Comparison of ENCODE assay signal across 23 cellular contexts in genomic region chr2:106272202-106272807, GRCh38.
DNase-seq lines count a peak whose midpoint lies in the region; FAIRE-seq and TF ChIP-seq lines count a peak whose summit lies in the region.
"Had no signal": no experiment of that assay in that cellular context is flagged by ENCODE, and none has a peak within 500 bp of the region (broad histone marks: within the 10 kb centered on the region; RNA-seq: fewer than 3 reads in every experiment).

No MANE protein-coding gene starts in this region.

- H3K4me1 ChIP-seq in mammary epithelial cell (ENCODE audit: insufficient read depth, low read length) (peaks cover 15% of the 10 kb centered on the region), neural progenitor cell (peaks cover 13% of the 10 kb centered on the region)

- H3K4me3 Mint-ChIP-seq in neural progenitor cell, result no peak overlapping the region
- H3K4me3 Mint-ChIP-seq: activated CD4-positive, alpha-beta T cell treated with anti-CD3 and anti-CD28 coated beads, Interleukin-2, amount 10 ng/mL, durations not matched to agents 7 days and 5 days; mesothelial cell of epicardium had no signal

- dilution Hi-C loops in mammary epithelial cell (cut with HindIII; ENCODE audit: low sequenced_read_pairs), result no loop called here

- H3K79me2 ChIP-seq in mammary epithelial cell (ENCODE audit: insufficient read depth, low read length) (no peaks in the 10 kb centered on the region), neural progenitor cell (ENCODE audit: low read depth) (no peaks in the 10 kb centered on the region)

- H3K4me3 ChIP-seq in mammary epithelial cell (replicated peaks in 1 of 3; ENCODE audit: insufficient read depth in 1 of 3, low read depth in 2 of 3, low read length in 3 of 3) (no peak overlapping the region), neural progenitor cell (no peak overlapping the region)
- H3K4me3 ChIP-seq: gastrocnemius medialis, Peyer's patch had no signal

- H3K27me3 ChIP-seq in mammary epithelial cell (ENCODE audit: insufficient read depth, low read length) (no peaks in the 10 kb centered on the region), neural progenitor cell (no peaks in the 10 kb centered on the region)
- H3K27me3 ChIP-seq: gastrocnemius medialis, Peyer's patch had no signal

- no peak for FAIRE-seq in GM12892 (lab: Jason Lieb, UNC)

- peak overlapping the region; percentile 32 for H3K27ac Mint-ChIP-seq in neural progenitor cell
- H3K27ac Mint-ChIP-seq: activated CD4-positive, alpha-beta T cell treated with anti-CD3 and anti-CD28 coated beads, Interleukin-2, amount 10 ng/mL, durations not matched to agents 7 days and 5 days; B cell; mesothelial cell of epicardium; natural killer cell treated with Interleukin-12 subunit alpha and Interleukin-12 subunit beta and Interleukin-15 and Interleukin-18, amount 100 ng/mL, for 72 hours had no signal

- peaks cover 15% of the 10 kb centered on the region for H3K4me1 Mint-ChIP-seq in neural progenitor cell

- H3K4me2 ChIP-seq in mammary epithelial cell (ENCODE audit: insufficient read depth, low read depth, low read length) (peak overlapping the region; percentile 28), neural progenitor cell (no peak overlapping the region)

- H3K27me3 Mint-ChIP-seq in neural progenitor cell (ENCODE audit: insufficient read depth, low read depth), result peaks cover 10% of the 10 kb centered on the region

- H3K27ac ChIP-seq in mammary epithelial cell (ENCODE audit: insufficient read depth, low read depth, low read length), result no peak overlapping the region
- no peak overlapping the region for H3K27ac ChIP-seq in neural progenitor cell
- H3K27ac ChIP-seq: gastrocnemius medialis, Peyer's patch had no signal

- intact Hi-C loops in mammary epithelial cell (cut with micrococcal nuclease), result no loop called here

- 64% methylated on average over 7 of the region's 7 CpGs for WGBS in mammary epithelial cell (ENCODE audit: low coverage, missing lambda C conversion rate)

- in situ Hi-C loops in mammary epithelial cell (cut with MboI; ENCODE audit: low sequenced_read_pairs in 2 of 2), result no loop called here

- no peaks in the 10 kb centered on the region for H3K36me3 ChIP-seq in mammary epithelial cell (ENCODE audit: insufficient read depth, low read length)
- no peaks in the 10 kb centered on the region for H3K36me3 ChIP-seq in neural progenitor cell
- H3K36me3 ChIP-seq: gastrocnemius medialis, Peyer's patch had no signal

- TF ChIP-seq CTCF in mammary epithelial cell (conservative IDR thresholded peaks at IDR 0.05 in 1 of 2, IDR thresholded peaks at IDR 0.05 in 1 of 2; ENCODE audit: extremely low read depth in 1 of 2, insufficient read depth in 1 of 2, low read depth in 1 of 2, low read length in 2 of 2) (no peak), neural progenitor cell (IDR thresholded peaks at IDR 0.05) (no peak)

- DNase-seq in DMS53 (lab: John Stamatoyannopoulos, UW) (peak; percentile 25), DMS53 treated with DMSO at 0.1 percent for 48 hours (lab: John Stamatoyannopoulos, UW; ENCODE audit: unreplicated experiment) (no peak), NCI-H69 (lab: John Stamatoyannopoulos, UW) (peak; percentile 30), mammary epithelial cell (peak; percentile 10), neural progenitor cell (ENCODE audit: low spot score) (peak; percentile 73), NCI-H2107 (lab: John Stamatoyannopoulos, UW) (no peak), GM12892 (ENCODE audit: insufficient read length) (no peak)
- DNase-seq in stimulated activated CD4-positive, alpha-beta T cell treated with anti-CD3 and anti-CD28 coated beads, Interleukin-15, amount 100 ng/mL, for 24 hours, result no peak
- DNase-seq: 8988T; activated CD4-positive, alpha-beta T cell treated with anti-CD3 and anti-CD28 coated beads, Interleukin-2, amount 10 ng/mL, durations not matched to agents 7 days and 5 days; activated CD8-positive, alpha-beta memory T cell treated with anti-CD3 and anti-CD28 coated beads, Interleukin-2, amount 50 U/mL, for 48 hours; activated gamma-delta T cell; amniotic stem cell; gastrocnemius medialis; GDM1; NCI-H2171 treated with DMSO at 0.1 percent for 48 hours; NCI-H82; Peyer's patch; stimulated activated CD4-positive, alpha-beta T cell treated with anti-CD3 and anti-CD28 coated beads, Interleukin-4, amount 100 ng/mL, for 24 hours; SW 1271 had no signal

- H3K36me3 Mint-ChIP-seq in neural progenitor cell, result no peaks in the 10 kb centered on the region
- H3K36me3 Mint-ChIP-seq: mesothelial cell of epicardium; natural killer cell treated with Interleukin-12 subunit alpha and Interleukin-12 subunit beta and Interleukin-15 and Interleukin-18, amount 100 ng/mL, for 72 hours had no signal

- peaks cover 23% of the 10 kb centered on the region for H3K9me3 Mint-ChIP-seq in neural progenitor cell
- H3K9me3 Mint-ChIP-seq: activated CD4-positive, alpha-beta T cell treated with anti-CD3 and anti-CD28 coated beads, Interleukin-2, amount 10 ng/mL, durations not matched to agents 7 days and 5 days; natural killer cell treated with Interleukin-12 subunit alpha and Interleukin-12 subunit beta and Interleukin-15 and Interleukin-18, amount 100 ng/mL, for 72 hours had no signal

- no peak for TF ChIP-seq POLR2A in GM12892 (IDR thresholded peaks at IDR 0.05; ENCODE audit: low read depth, low read length)

- no peak overlapping the region for H3K9ac ChIP-seq in mammary epithelial cell (ENCODE audit: insufficient read depth, low read length)
- H3K9ac ChIP-seq in neural progenitor cell, result no peak overlapping the region

- no peak overlapping the region for H2AFZ ChIP-seq in mammary epithelial cell (ENCODE audit: low read depth, low read length)
- H2AFZ ChIP-seq in neural progenitor cell (replicated peaks), result no peak overlapping the region

- no peaks in the 10 kb centered on the region for H3K9me3 ChIP-seq in mammary epithelial cell (replicated peaks; ENCODE audit: insufficient read depth, low read length)
- no peaks in the 10 kb centered on the region for H3K9me3 ChIP-seq in neural progenitor cell (ENCODE audit: low read depth)
- H3K9me3 ChIP-seq: gastrocnemius medialis, Peyer's patch had no signal

- no peaks in the 10 kb centered on the region for H4K20me1 ChIP-seq in mammary epithelial cell (ENCODE audit: insufficient read depth, low read length)
- no peaks in the 10 kb centered on the region for H4K20me1 ChIP-seq in neural progenitor cell (ENCODE audit: low read depth)

- BruUV-seq in mammary epithelial cell (replicated peaks; lab: Mats Ljungman, UMichigan), result no TSS peak

- H3F3A ChIP-seq in neural progenitor cell (ENCODE audit: low read depth), result no peaks in the 10 kb centered on the region

- CTCF ChIA-PET in mammary epithelial cell (lab: Charles Lee; ENCODE audit: low non-redundant PET), result no interaction called here

Comparison
In these comparisons a context has a peak if more than half of its experiments do, and no peak if none do; other contexts are left out.
1. DNase-seq: peak in DMS53 (single experiment), NCI-H69 (single experiment), mammary epithelial cell (single experiment) and neural progenitor cell (single experiment); none in DMS53 treated with DMSO at 0.1 percent for 48 hours (single experiment), NCI-H2107 (single experiment), GM12892 (single experiment) and stimulated activated CD4-positive, alpha-beta T cell treated with anti-CD3 and anti-CD28 coated beads, Interleukin-15, amount 100 ng/mL, for 24 hours (single experiment).